In the genomic region with DNA sequence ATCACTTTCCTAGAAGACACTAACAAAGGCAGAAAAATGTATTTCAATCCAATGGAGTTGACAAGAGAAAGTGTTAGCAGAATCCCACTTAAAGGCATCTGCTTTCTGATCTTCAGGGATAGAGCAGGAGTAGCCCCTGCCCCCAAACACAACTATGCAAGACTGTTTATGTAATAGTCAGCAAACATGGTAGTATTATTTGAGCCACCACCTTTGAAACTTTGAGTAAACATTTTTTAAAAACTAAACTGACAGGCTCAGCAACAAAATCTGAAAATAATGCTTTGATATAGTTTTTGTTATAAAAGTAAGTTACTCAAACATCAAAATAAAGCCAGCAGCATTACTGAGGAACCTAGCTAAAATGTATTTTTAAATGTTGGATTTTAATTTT, we compare ENCODE assay signal across 1 cellular context.
TF ChIP-seq lines count a peak whose summit lies in the region.

No MANE protein-coding gene starts in this region.

TF ChIP-seq in liver, 16 proteins besides CTCF, POLR2A, EP300 and RAD21 (continued from another document):
- no peak for TF ChIP-seq RXRA (IDR thresholded peaks at IDR 0.05)
